Comparison of ENCODE assay signal across 18 cellular contexts in the genomic region with DNA sequence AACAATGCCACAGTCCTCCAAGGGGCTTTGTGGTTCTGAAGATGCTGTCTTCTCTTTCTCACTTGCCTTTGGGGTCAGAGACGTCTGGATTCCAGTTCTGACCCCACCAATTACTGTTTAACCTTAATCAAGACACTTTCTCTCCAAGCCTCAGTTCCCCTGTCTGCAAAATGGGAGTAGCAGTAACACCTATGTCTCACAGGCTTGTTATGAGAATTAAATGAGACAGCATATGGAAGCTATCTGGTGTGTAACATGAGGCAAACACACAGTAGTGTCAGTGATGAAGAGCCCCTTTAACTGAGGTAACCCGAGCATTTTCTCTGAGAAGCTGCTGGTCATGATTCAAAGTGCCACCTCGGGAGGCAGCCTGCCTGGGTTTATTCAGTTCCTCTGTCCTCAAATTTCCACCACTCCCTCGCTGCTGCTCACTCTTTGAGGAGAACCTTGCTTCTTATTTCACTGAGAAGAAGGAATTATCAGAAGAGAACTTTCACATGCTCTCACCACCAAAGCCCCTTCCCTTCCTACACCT. TPM values are rescaled to one million over a fixed set of nuclear protein-coding genes. Genes with fewer than 3 reads are reported as not detected.
DNase-seq lines count a peak whose midpoint lies in the region; ATAC-seq, FAIRE-seq and TF ChIP-seq lines count a peak whose summit lies in the region.
"Had no signal": no experiment of that assay in that cellular context is flagged by ENCODE, and none has a peak within 500 bp of the region (broad histone marks: within the 10 kb centered on the region; RNA-seq: fewer than 3 reads in every experiment).

No MANE protein-coding gene starts in this region.

- peak overlapping the region; percentile 65 for H3K4me2 ChIP-seq in K562 (ENCODE audit: insufficient read depth, low read length)
- H3K4me2 ChIP-seq: BLaER1 had no signal

- peak; percentile 15 for FAIRE-seq in K562 (lab: Jason Lieb, UNC)
- FAIRE-seq: A204.1 had no signal

- peak overlapping the region; percentile 30 for H3K27ac Mint-ChIP-seq in activated naive CD8-positive, alpha-beta T cell treated with anti-CD3 and anti-CD28 coated beads, Interleukin-2, amount 10 ng/mL, durations not matched to agents 7 days and 5 days
- H3K27ac Mint-ChIP-seq in activated naive CD8-positive, alpha-beta T cell treated with anti-CD3 and anti-CD28 coated beads, Interleukin-2, amount 50 U/mL, for 24 hours = no peak overlapping the region
- H3K27ac Mint-ChIP-seq in nephron progenitor cell = peak overlapping the region; percentile 82

- no peaks in the 10 kb centered on the region for H3K27me3 Mint-ChIP-seq in activated naive CD8-positive, alpha-beta T cell treated with anti-CD3 and anti-CD28 coated beads, Interleukin-2, amount 10 ng/mL, durations not matched to agents 7 days and 5 days
- no peaks in the 10 kb centered on the region for H3K27me3 Mint-ChIP-seq in activated naive CD8-positive, alpha-beta T cell treated with anti-CD3 and anti-CD28 coated beads, Interleukin-2, amount 50 U/mL, for 24 hours
- no peaks in the 10 kb centered on the region for H3K27me3 Mint-ChIP-seq in nephron progenitor cell (ENCODE audit: low read depth, poor library complexity)

- no peaks in the 10 kb centered on the region for H3K27me3 ChIP-seq in K562 (ENCODE audit: control insufficient read depth in 2 of 2, insufficient read depth in 2 of 2, low read length in 2 of 2)
- no peaks in the 10 kb centered on the region for H3K27me3 ChIP-seq in colonic mucosa
- H3K27me3 ChIP-seq: BLaER1 had no signal

- H3K9me3 Mint-ChIP-seq in activated naive CD8-positive, alpha-beta T cell treated with anti-CD3 and anti-CD28 coated beads, Interleukin-2, amount 10 ng/mL, durations not matched to agents 7 days and 5 days = no peaks in the 10 kb centered on the region
- no peaks in the 10 kb centered on the region for H3K9me3 Mint-ChIP-seq in activated naive CD8-positive, alpha-beta T cell treated with anti-CD3 and anti-CD28 coated beads, Interleukin-2, amount 50 U/mL, for 24 hours
- no peaks in the 10 kb centered on the region for H3K9me3 Mint-ChIP-seq in nephron progenitor cell
- H3K9me3 Mint-ChIP-seq: H9 had no signal

- TF ChIP-seq RAD21 in K562 (CRISPR knock-in tag; conservative IDR thresholded peaks at IDR 0.05 in 1 of 2, IDR thresholded peaks at IDR 0.05 in 1 of 2) = no peak

- H2AFZ ChIP-seq in K562 (ENCODE audit: low read depth, low read length) = peak overlapping the region; percentile 63; the same call in 1 of the 2 replicates

- no peak for DNase-seq in activated naive CD8-positive, alpha-beta T cell treated with anti-CD3 and anti-CD28 coated beads, Interleukin-2, amount 10 ng/mL, durations not matched to agents 7 days and 5 days
- no peak for DNase-seq in activated naive CD8-positive, alpha-beta T cell treated with anti-CD3 and anti-CD28 coated beads, Interleukin-2, amount 50 U/mL, for 24 hours
- DNase-seq in K562 (ENCODE audit: extremely low read depth in 1 of 4, low spot score in 3 of 4) (no peak), nephron progenitor cell (no peak), colonic mucosa (no peak), NCI-H2107 treated with DMSO at 0.1 percent for 48 hours (lab: John Stamatoyannopoulos, UW; ENCODE audit: unreplicated experiment) (no peak), superior temporal gyrus (ENCODE audit: extremely low spot score) (no peak)
- DNase-seq: DMS79 treated with DMSO at 0.1 percent for 48 hours, H9, KBM-7, NCI-H1436 treated with DMSO at 0.1 percent for 48 hours, NCI-H2081, NCI-H510A treated with DMSO at 0.1 percent for 48 hours, Right ventricle myocardium superior had no signal

- H3K9me1 ChIP-seq in K562 (ENCODE audit: control insufficient read depth, insufficient read depth, low read length) = no peaks in the 10 kb centered on the region

- peaks cover 12 to 79% of the 10 kb centered on the region in 2 experiments; a peak in 2 of 3 replicates for H3K36me3 ChIP-seq in HEK293 (ENCODE audit: control insufficient read depth in 2 of 2, insufficient read depth in 1 of 2, low read length in 2 of 2)
- H3K36me3 ChIP-seq in K562 (ENCODE audit: control insufficient read depth, insufficient read depth, low read length) = peaks cover 87% of the 10 kb centered on the region
- peaks cover 7% of the 10 kb centered on the region for H3K36me3 ChIP-seq in colonic mucosa

- H3K9ac ChIP-seq in K562 (ENCODE audit: insufficient read depth in 1 of 2, low read depth in 2 of 2, low read length in 2 of 2) = peak overlapping the region in 1 of 2 experiments; percentile 65; a peak in 2 of 4 replicates
- no peak overlapping the region for H3K9ac ChIP-seq in colonic mucosa (ENCODE audit: low read depth in 2 of 2, low read length in 2 of 2)
- H3K9ac ChIP-seq: BLaER1 had no signal

- H3K4me3 ChIP-seq in HEK293 (ENCODE audit: low read depth, low read length) (no peak overlapping the region), K562 (no peak overlapping the region), colonic mucosa (no peak overlapping the region)
- H3K4me3 ChIP-seq: BLaER1 had no signal

- no TSS peak for BruUV-seq in K562 (replicated peaks; lab: Mats Ljungman, UMichigan)

- no peak for TF ChIP-seq CTCF in HEK293 (tag by site-specific recombination; IDR thresholded peaks at IDR 0.05)
- no peak for TF ChIP-seq CTCF in K562 (IDR thresholded peaks at IDR 0.05 in 2 of 3, conservative IDR thresholded peaks at IDR 0.05 in 1 of 3; ENCODE audit: insufficient read depth in 2 of 3, low read depth in 1 of 3, low read length in 3 of 3)
- no peak for TF ChIP-seq CTCF in nephron progenitor cell (IDR thresholded peaks at IDR 0.05)
- TF ChIP-seq CTCF in colonic mucosa (IDR thresholded peaks at IDR 0.05) = no peak

- CTCF ChIA-PET in HEK293 (lab: Yijun Ruan, JAX) (interaction anchor here (0.7 to 8.1 kb wide), 2 partner anchors 10 to 12 kb away, joined by 3 to 77 read pairs; no protein-coding TSS in a partner anchor), K562 (lab: Yijun Ruan, JAX; ENCODE audit: low intra/inter-chr PET ratio) (no interaction called here)

- in situ Hi-C loops in K562 (cut with MboI) = no loop called here

- no peaks in the 10 kb centered on the region for H4K20me1 ChIP-seq in K562 (replicated peaks; ENCODE audit: control insufficient read depth, insufficient read depth, low read length)

- no peak overlapping the region for H3K27ac ChIP-seq in HEK293 (ENCODE audit: extremely low read depth, low read depth, low read length)
- peak overlapping the region; percentile 84 for H3K27ac ChIP-seq in K562 (ENCODE audit: extremely low read depth, low read depth, low read length)
- no peak overlapping the region for H3K27ac ChIP-seq in colonic mucosa
- H3K27ac ChIP-seq: BLaER1 had no signal

- 24% methylated on average over 4 of the region's 4 CpGs for WGBS in K562 (ENCODE audit: insufficient coverage, low coverage, missing lambda C conversion rate)

- H3K4me1 Mint-ChIP-seq in activated naive CD8-positive, alpha-beta T cell treated with anti-CD3 and anti-CD28 coated beads, Interleukin-2, amount 10 ng/mL, durations not matched to agents 7 days and 5 days = peaks cover 31% of the 10 kb centered on the region
- peaks cover 26% of the 10 kb centered on the region for H3K4me1 Mint-ChIP-seq in activated naive CD8-positive, alpha-beta T cell treated with anti-CD3 and anti-CD28 coated beads, Interleukin-2, amount 50 U/mL, for 24 hours
- H3K4me1 Mint-ChIP-seq in nephron progenitor cell = peaks cover 38% of the 10 kb centered on the region

- H3K4me1 ChIP-seq in HEK293 (ENCODE audit: control insufficient read depth, insufficient read depth, low read length) (no peaks in the 10 kb centered on the region), K562 (replicated peaks in 1 of 2; ENCODE audit: control insufficient read depth in 2 of 2, insufficient read depth in 2 of 2, low read length in 2 of 2) (peaks cover 30 to 42% of the 10 kb centered on the region in 2 experiments), colonic mucosa (no peaks in the 10 kb centered on the region)
- H3K4me1 ChIP-seq: BLaER1 had no signal

- H3K36me3 Mint-ChIP-seq in activated naive CD8-positive, alpha-beta T cell treated with anti-CD3 and anti-CD28 coated beads, Interleukin-2, amount 10 ng/mL, durations not matched to agents 7 days and 5 days = peaks cover 37% of the 10 kb centered on the region
- peaks cover 62% of the 10 kb centered on the region for H3K36me3 Mint-ChIP-seq in activated naive CD8-positive, alpha-beta T cell treated with anti-CD3 and anti-CD28 coated beads, Interleukin-2, amount 50 U/mL, for 24 hours (ENCODE audit: low read depth)
- peaks cover 67% of the 10 kb centered on the region for H3K36me3 Mint-ChIP-seq in nephron progenitor cell (ENCODE audit: low read depth)

- peaks cover 95% of the 10 kb centered on the region for H3K79me2 ChIP-seq in K562 (ENCODE audit: control insufficient read depth, insufficient read depth, low read length)

- ATAC-seq in activated naive CD8-positive, alpha-beta T cell treated with anti-CD3 and anti-CD28 coated beads, Interleukin-2, amount 10 ng/mL, durations not matched to agents 7 days and 5 days (ENCODE audit: low read depth) = no peak
- no peak for ATAC-seq in activated naive CD8-positive, alpha-beta T cell treated with anti-CD3 and anti-CD28 coated beads, Interleukin-2, amount 50 U/mL, for 24 hours
- peak; percentile 3; the same call in 1 of the 3 replicates for ATAC-seq in K562
- ATAC-seq: Panc1 had no signal

- intact Hi-C loops in K562 (cut with micrococcal nuclease) = no loop called here
- intact Hi-C loops in colonic mucosa (cut with DNase I) = no loop called here

- POLR2A ChIA-PET in activated naive CD8-positive, alpha-beta T cell treated with anti-CD3 and anti-CD28 coated beads, Interleukin-2, amount 10 ng/mL, durations not matched to agents 7 days and 5 days (lab: Charles Lee) = no interaction called here
- POLR2A ChIA-PET in HEK293 (lab: Yijun Ruan, JAX) = interaction anchor here (1.1 to 2.7 kb wide), 3 partner anchors 11 kb away, joined by 5 to 17 read pairs (median 5); a partner anchor contains a TSS
- POLR2A ChIA-PET in K562 (lab: Yijun Ruan, JAX) = interaction anchor here (0.7 to 8.9 kb wide), 11 partner anchors 11 to 1233 kb away, joined by 3 to 80 read pairs (median 4); a partner anchor contains a TSS

- TF ChIP-seq EP300 in K562 (IDR thresholded peaks at IDR 0.05; ENCODE audit: low read length) = no peak

- H3K9me3 ChIP-seq in HEK293 (ENCODE audit: control insufficient read depth, insufficient read depth, low read depth, low read length) (no peaks in the 10 kb centered on the region), K562 (replicated peaks; ENCODE audit: control insufficient read depth, insufficient read depth, low read depth, low read length) (no peaks in the 10 kb centered on the region), colonic mucosa (no peaks in the 10 kb centered on the region)
- H3K9me3 ChIP-seq: BLaER1 had no signal

- H3K4me3 Mint-ChIP-seq in activated naive CD8-positive, alpha-beta T cell treated with anti-CD3 and anti-CD28 coated beads, Interleukin-2, amount 10 ng/mL, durations not matched to agents 7 days and 5 days = no peak overlapping the region
- H3K4me3 Mint-ChIP-seq in activated naive CD8-positive, alpha-beta T cell treated with anti-CD3 and anti-CD28 coated beads, Interleukin-2, amount 50 U/mL, for 24 hours = no peak overlapping the region
- peak overlapping the region; percentile 14 for H3K4me3 Mint-ChIP-seq in nephron progenitor cell
- H3K4me3 Mint-ChIP-seq: H9 had no signal

- no peak for TF ChIP-seq POLR2A in K562 (conservative IDR thresholded peaks at IDR 0.05)

RNA-seq across cellular contexts. Expression of a gene that starts 11.7 kb away (rescaled TPM):
- 10 to 100 TPM; 18.5 to 19.9 TPM for total RNA-seq in activated naive CD8-positive, alpha-beta T cell treated with anti-CD3 and anti-CD28 coated beads, Interleukin-2, amount 10 ng/mL, durations not matched to agents 7 days and 5 days
- 16.9 and 22.0 TPM in 2 replicates for total RNA-seq in K562 (2011; cell fraction: chromatin; rRNA removed; ENCODE audit: low replicate concordance)
- 16.6 and 19.2 TPM in 2 replicates for total RNA-seq in K562 (2011; cell fraction: nucleolus; rRNA removed)
- 25.1 and 30.4 TPM in 2 replicates for total RNA-seq in K562 (2011; cell fraction: nucleoplasm; rRNA removed)
- total RNA-seq in K562 (2014; rRNA removed) (65.8 and 86.0 TPM in 2 replicates), K562 (2014; rRNA removed; fragmentation: Illumina TruSeq; extraction: Trizol) (130 and 132 TPM in 2 replicates), K562 (2015; rRNA removed; fragmentation: Illumina TruSeq; extraction: Trizol) (107 and 119 TPM in 2 replicates), K562 (2021) (86.9 and 90.1 TPM in 2 replicates), colonic mucosa (10 to 100 TPM in 1 of 2 donors, 1 to 10 TPM in 1; 9.9 to 23.6 TPM)
- polyA plus RNA-seq in K562 (2011; rRNA removed) (113 and 137 TPM in 2 replicates), K562 (2014; fragmentation: Illumina TruSeq; extraction: Trizol) (116 and 156 TPM in 2 replicates), K562 (2014; fragmentation: Nextera tagmentation; extraction: Ambion mirVana) (100 to 1,000 TPM; 195 to 205 TPM), K562 (2014; rRNA removed) (87.9 and 108 TPM in 2 replicates)
- polyA plus RNA-seq in K562 (2011; cell fraction: cytosol; rRNA removed) = 95.1 and 112 TPM in 2 replicates
- 24.2 and 38.0 TPM in 2 replicates for polyA plus RNA-seq in K562 (2011; cell fraction: nucleus; rRNA removed)
- polyA plus RNA-seq in K562 (2012) = 81.7 and 93.9 TPM in 2 replicates
- polyA minus RNA-seq in K562 (2011; rRNA and poly(A)+ RNA removed) = 105 and 126 TPM in 2 replicates
- 34.9 and 49.9 TPM in 2 replicates for polyA minus RNA-seq in K562 (2011; cell fraction: cytosol; rRNA and poly(A)+ RNA removed)
- 11.2 and 16.2 TPM in 2 replicates for polyA minus RNA-seq in K562 (2011; cell fraction: nucleus; rRNA and poly(A)+ RNA removed)

RNA-seq across cellular contexts. Expression of a gene that starts 22.8 kb away (rescaled TPM):
- total RNA-seq in activated naive CD8-positive, alpha-beta T cell treated with anti-CD3 and anti-CD28 coated beads, Interleukin-2, amount 10 ng/mL, durations not matched to agents 7 days and 5 days = 10 to 100 TPM; 45.3 to 46.0 TPM
- 94.9 and 122 TPM in 2 replicates for total RNA-seq in K562 (2011; cell fraction: chromatin; rRNA removed; ENCODE audit: low replicate concordance)
- total RNA-seq in K562 (2011; cell fraction: nucleolus; rRNA removed) = 56.4 and 60.3 TPM in 2 replicates
- 122 and 177 TPM in 2 replicates for total RNA-seq in K562 (2011; cell fraction: nucleoplasm; rRNA removed)
- total RNA-seq in K562 (2014; rRNA removed) (47.2 and 63.5 TPM in 2 replicates), K562 (2014; rRNA removed; fragmentation: Illumina TruSeq; extraction: Trizol) (81.6 and 89.0 TPM in 2 replicates), K562 (2015; rRNA removed; fragmentation: Illumina TruSeq; extraction: Trizol) (56.9 and 58.5 TPM in 2 replicates), K562 (2021) (74.8 and 80.1 TPM in 2 replicates), colonic mucosa (10 to 100 TPM; 46.3 to 49.5 TPM)
- polyA plus RNA-seq in K562 (2011; rRNA removed) (92.9 and 95.9 TPM in 2 replicates), K562 (2014; fragmentation: Illumina TruSeq; extraction: Trizol) (96.1 and 111 TPM in 2 replicates), K562 (2014; fragmentation: Nextera tagmentation; extraction: Ambion mirVana) (10 to 100 TPM; 35.2 to 41.9 TPM), K562 (2014; rRNA removed) (46.7 and 67.6 TPM in 2 replicates)
- 47.9 and 60.0 TPM in 2 replicates for polyA plus RNA-seq in K562 (2011; cell fraction: cytosol; rRNA removed)
- 59.9 and 67.0 TPM in 2 replicates for polyA plus RNA-seq in K562 (2011; cell fraction: nucleus; rRNA removed)
- 71.0 and 74.5 TPM in 2 replicates for polyA plus RNA-seq in K562 (2012)
- polyA minus RNA-seq in K562 (2011; rRNA and poly(A)+ RNA removed) = 51.7 and 54.4 TPM in 2 replicates
- 23.9 and 29.3 TPM in 2 replicates for polyA minus RNA-seq in K562 (2011; cell fraction: cytosol; rRNA and poly(A)+ RNA removed)
- polyA minus RNA-seq in K562 (2011; cell fraction: nucleus; rRNA and poly(A)+ RNA removed) = 9.6 and 22.3 TPM in 2 replicates

RNA-seq across cellular contexts. Expression of a gene that starts 23.7 kb away (rescaled TPM):
- 1 to 10 TPM in 1 of 2 experiments, under 1 TPM in 1; 0.99 to 1.3 TPM for total RNA-seq in activated naive CD8-positive, alpha-beta T cell treated with anti-CD3 and anti-CD28 coated beads, Interleukin-2, amount 10 ng/mL, durations not matched to agents 7 days and 5 days
- 1.5 and 2.5 TPM in 2 replicates for total RNA-seq in K562 (2011; cell fraction: chromatin; rRNA removed; ENCODE audit: low replicate concordance)
- 0.66 and 1.5 TPM in 2 replicates for total RNA-seq in K562 (2011; cell fraction: nucleolus; rRNA removed)
- total RNA-seq in K562 (2011; cell fraction: nucleoplasm; rRNA removed) = 1.2 and 1.6 TPM in 2 replicates
- total RNA-seq in K562 (2014; rRNA removed) (0.18 TPM in 1 of 2 replicates, not detected in the other), K562 (2014; rRNA removed; fragmentation: Illumina TruSeq; extraction: Trizol) (not detected in 2 replicates), K562 (2015; rRNA removed; fragmentation: Illumina TruSeq; extraction: Trizol) (0.14 TPM in 1 of 2 replicates, not detected in the other), K562 (2021) (0.47 and 0.49 TPM in 2 replicates), colonic mucosa (1 to 10 TPM; 4.6 to 8.0 TPM)
- polyA plus RNA-seq in K562 (2011; rRNA removed) (0.46 and 0.61 TPM in 2 replicates), K562 (2014; fragmentation: Illumina TruSeq; extraction: Trizol) (0.43 TPM in 1 of 2 replicates, not detected in the other), K562 (2014; fragmentation: Nextera tagmentation; extraction: Ambion mirVana) (1 to 10 TPM in 1 of 2 experiments, under 1 TPM in 1; 0.21 to 1.0 TPM), K562 (2014; rRNA removed) (0.69 TPM in 1 of 2 replicates, not detected in the other)
- 0.19 and 0.31 TPM in 2 replicates for polyA plus RNA-seq in K562 (2011; cell fraction: cytosol; rRNA removed)
- polyA plus RNA-seq in K562 (2011; cell fraction: nucleus; rRNA removed) = 1.2 and 1.9 TPM in 2 replicates
- polyA plus RNA-seq in K562 (2012) = 0.33 and 1.8 TPM in 2 replicates
- 0.67 TPM in 1 of 2 replicates, not detected in the other for polyA minus RNA-seq in K562 (2011; rRNA and poly(A)+ RNA removed)
- polyA minus RNA-seq in K562 (2011; cell fraction: cytosol; rRNA and poly(A)+ RNA removed) = not detected in 2 replicates
- 0.78 and 0.81 TPM in 2 replicates for polyA minus RNA-seq in K562 (2011; cell fraction: nucleus; rRNA and poly(A)+ RNA removed)
